ENCODE assay signal across 8 cellular contexts in genomic region chr1:45302505-45303331, GRCh38. TPM values are rescaled to one million over a fixed set of nuclear protein-coding genes. Genes with fewer than 3 reads are reported as not detected.
DNase-seq lines count a peak whose midpoint lies in the region; ATAC-seq and TF ChIP-seq lines count a peak whose summit lies in the region.

No MANE protein-coding gene starts in this region.

- H3K4me1 ChIP-seq in OCI-LY1 (ENCODE audit: insufficient read depth, low read length, severe bottlenecking) (peaks cover 40% of the 10 kb centered on the region), endodermal cell (ENCODE audit: control insufficient read depth, insufficient read depth, low read length) (peaks cover 7% of the 10 kb centered on the region), neural progenitor cell (peaks cover 46% of the 10 kb centered on the region)

- 70 to 72% methylated on average over 14 to 25 of the region's 25 CpGs for whole genome bisulfite sequencing in endodermal cell (ENCODE audit: insufficient coverage in 1 of 2, insufficient read length in 1 of 2), 2 experiments

- H3K36me3 ChIP-seq in OCI-LY1 (ENCODE audit: insufficient read depth, low read length): no peaks in the 10 kb centered on the region
- H3K36me3 ChIP-seq in endodermal cell (ENCODE audit: control insufficient read depth, insufficient read depth, low read length): no peaks in the 10 kb centered on the region
- no peaks in the 10 kb centered on the region for H3K36me3 ChIP-seq in neural progenitor cell

- H3K27ac ChIP-seq in OCI-LY1 (ENCODE audit: low read depth, low read length, poor library complexity, severe bottlenecking) (peak overlapping the region; percentile 45), endodermal cell (ENCODE audit: low read depth, low read length) (no peak overlapping the region), neural progenitor cell (no peak overlapping the region)

- no peaks in the 10 kb centered on the region for H3K9me3 Mint-ChIP-seq in CD14-positive monocyte
- H3K9me3 Mint-ChIP-seq in endodermal cell: no peaks in the 10 kb centered on the region
- H3K9me3 Mint-ChIP-seq in neural progenitor cell: no peaks in the 10 kb centered on the region

- H3K9me3 ChIP-seq in OCI-LY1 (ENCODE audit: low read length) (no peaks in the 10 kb centered on the region), endodermal cell (ENCODE audit: control insufficient read depth, low read length) (no peaks in the 10 kb centered on the region), neural progenitor cell (ENCODE audit: low read depth) (no peaks in the 10 kb centered on the region)

- H3K4me2 ChIP-seq in OCI-LY1 (ENCODE audit: low read length) (peak overlapping the region; percentile 68), neural progenitor cell (peak overlapping the region; percentile 81)

- no peak for TF ChIP-seq CTCF in CD14-positive monocyte (IDR thresholded peaks at IDR 0.05)
- TF ChIP-seq CTCF in OCI-LY1 (IDR thresholded peaks at IDR 0.05; ENCODE audit: low read length): no peak
- no peak for TF ChIP-seq CTCF in endodermal cell (conservative IDR thresholded peaks at IDR 0.05)
- no peak for TF ChIP-seq CTCF in neural progenitor cell (IDR thresholded peaks at IDR 0.05)

- H3K4me3 Mint-ChIP-seq in CD14-positive monocyte (peak overlapping the region; percentile 89 to 90), endodermal cell (peak overlapping the region; percentile 83), neural progenitor cell (peak overlapping the region; percentile 90)

- ATAC-seq in HG03139 (IDR thresholded peaks at IDR 0.05; ENCODE audit: unreplicated experiment): no peak
- no peak for ATAC-seq in HG03520 (IDR thresholded peaks at IDR 0.05; ENCODE audit: unreplicated experiment)

- H3K27me3 ChIP-seq in OCI-LY1 (ENCODE audit: insufficient read depth, low read length): no peaks in the 10 kb centered on the region
- H3K27me3 ChIP-seq in endodermal cell (ENCODE audit: control insufficient read depth, insufficient read depth, low read length, poor library complexity, severe bottlenecking): no peaks in the 10 kb centered on the region
- no peaks in the 10 kb centered on the region for H3K27me3 ChIP-seq in neural progenitor cell

- H3K27ac Mint-ChIP-seq in CD14-positive monocyte (peak overlapping the region; percentile 91 to 98 (median 96)), endodermal cell (peak overlapping the region; percentile 96), neural progenitor cell (no peak overlapping the region)

- H3K4me1 Mint-ChIP-seq in CD14-positive monocyte: peaks cover 10% of the 10 kb centered on the region
- H3K4me1 Mint-ChIP-seq in endodermal cell: peaks cover 32% of the 10 kb centered on the region
- peaks cover 29% of the 10 kb centered on the region for H3K4me1 Mint-ChIP-seq in neural progenitor cell

- no peaks in the 10 kb centered on the region for H3K79me2 ChIP-seq in OCI-LY1 (ENCODE audit: insufficient read depth, low read length)
- H3K79me2 ChIP-seq in neural progenitor cell (ENCODE audit: low read depth): no peaks in the 10 kb centered on the region

- no peak overlapping the region for H2AFZ ChIP-seq in OCI-LY1 (ENCODE audit: low read length)
- peak overlapping the region; percentile 22 for H2AFZ ChIP-seq in neural progenitor cell (replicated peaks)

- H3K9me2 ChIP-seq in OCI-LY1 (ENCODE audit: low read depth, low read length): no peaks in the 10 kb centered on the region

- intact Hi-C loops in CD14-positive monocyte (cut with micrococcal nuclease): loop anchor here (5.0 to 10.0 kb wide), 4 partner anchors 280 to 570 kb away; partner anchors contain the start of genes NASP (in 1 of the 2), RNU5D-1 (in 1 of the 2) and RPS8 (in 1 of the 2)

- H3K27me3 Mint-ChIP-seq in CD14-positive monocyte (ENCODE audit: low read depth in 3 of 3) (peaks cover 0 to 5% (median 5%) of the 10 kb centered on the region in 3 donors), endodermal cell (ENCODE audit: insufficient read depth) (no peaks in the 10 kb centered on the region), neural progenitor cell (ENCODE audit: insufficient read depth, low read depth) (peaks cover 4% of the 10 kb centered on the region)

- no peaks in the 10 kb centered on the region for H3K36me3 Mint-ChIP-seq in CD14-positive monocyte
- H3K36me3 Mint-ChIP-seq in endodermal cell (ENCODE audit: low read depth): no peaks in the 10 kb centered on the region
- no peaks in the 10 kb centered on the region for H3K36me3 Mint-ChIP-seq in neural progenitor cell

- no peak for DNase-seq in CD14-positive monocyte (ENCODE audit: low spot score)
- DNase-seq in endodermal cell: no peak
- DNase-seq in neural progenitor cell (ENCODE audit: low spot score): no peak
- DNase-seq in NCI-H226: no peak
- no peak for DNase-seq in COR-L47 (lab: John Stamatoyannopoulos, UW)

- H3K4me3 ChIP-seq in OCI-LY1 (ENCODE audit: low read depth, low read length, poor library complexity, severe bottlenecking) (peak overlapping the region; percentile 71), endodermal cell (ENCODE audit: low read length) (peak overlapping the region; percentile 86), neural progenitor cell (peak overlapping the region; percentile 66)

- H4K20me1 ChIP-seq in OCI-LY1 (ENCODE audit: insufficient read depth, low read length) (no peaks in the 10 kb centered on the region), neural progenitor cell (ENCODE audit: low read depth) (no peaks in the 10 kb centered on the region)

- H3K9ac ChIP-seq in OCI-LY1 (ENCODE audit: low read length): peak overlapping the region; percentile 77
- H3K9ac ChIP-seq in endodermal cell (ENCODE audit: extremely low read depth, low read length, poor library complexity, severe bottlenecking): peak overlapping the region; percentile 65
- H3K9ac ChIP-seq in neural progenitor cell: peak overlapping the region; percentile 29

- H3F3A ChIP-seq in OCI-LY1 (ENCODE audit: insufficient read depth, low read length): no peaks in the 10 kb centered on the region
- peaks cover 47% of the 10 kb centered on the region for H3F3A ChIP-seq in neural progenitor cell (ENCODE audit: low read depth)

RNA-seq across cellular contexts. Expression of gene HPDL, which starts 24.0 kb away (rescaled TPM):
- not detected for polyA plus RNA-seq in CD14-positive monocyte
- total RNA-seq in endodermal cell: 10 to 100 TPM in 1 of 2 donors, 1 to 10 TPM in 1; 7.8 to 10.1 TPM
- 0.39 TPM for polyA plus RNA-seq in endodermal cell (2013, experiment 1 of 2)
- polyA plus RNA-seq in endodermal cell (2013, experiment 2 of 2): 0.50 TPM
- total RNA-seq in neural progenitor cell (ENCODE audit: low replicate concordance): 0.64 and 2.4 TPM in 2 replicates

RNA-seq across cellular contexts. Expression of gene TOE1, which starts 37.3 kb away (rescaled TPM):
- 1 to 10 TPM; 3.9 to 5.8 TPM for polyA plus RNA-seq in CD14-positive monocyte
- total RNA-seq in endodermal cell (10 to 100 TPM in 1 of 2 donors, 1 to 10 TPM in 1; 9.6 to 16.7 TPM), neural progenitor cell (ENCODE audit: low replicate concordance) (6.1 and 10.7 TPM in 2 replicates)
- polyA plus RNA-seq in endodermal cell (2013, experiment 1 of 2): 12.1 TPM
- polyA plus RNA-seq in endodermal cell (2013, experiment 2 of 2): 12.0 TPM

RNA-seq across cellular contexts. Expression of gene MUTYH, which starts 37.5 kb away (rescaled TPM):
- polyA plus RNA-seq in CD14-positive monocyte: 1 to 10 TPM; 6.7 to 8.1 TPM
- total RNA-seq in endodermal cell: 10 to 100 TPM; 60.5 to 60.9 TPM
- polyA plus RNA-seq in endodermal cell (2013, experiment 1 of 2): 51.0 TPM
- polyA plus RNA-seq in endodermal cell (2013, experiment 2 of 2): 38.1 TPM
- 48.2 and 89.7 TPM in 2 replicates for total RNA-seq in neural progenitor cell (ENCODE audit: low replicate concordance)
